ENCODE assay signal across 22 cellular contexts in genomic region chr6:70860920-70861319, GRCh38.
"Had no signal": no experiment of that assay in that cellular context is flagged by ENCODE, and none has a peak within 500 bp of the region (broad histone marks: within the 10 kb centered on the region; RNA-seq: fewer than 3 reads in every experiment).

No MANE protein-coding gene starts in this region.

- H3K27ac ChIP-seq: left ventricle myocardium inferior, ovary, right atrium auricular region, right lobe of liver, tibial nerve, uterus had no signal

- H3K9me3 ChIP-seq: left ventricle myocardium inferior, ovary, right atrium auricular region, right lobe of liver, tibial nerve, uterus had no signal

- H3K4me3 ChIP-seq: left ventricle myocardium inferior, lung, ovary, right atrium auricular region, right lobe of liver, smooth muscle cell, tibial nerve, uterus had no signal

- DNase-seq: immature natural killer cell; kidney; left ventricle myocardium inferior; mesendoderm; naive thymus-derived CD4-positive, alpha-beta T cell; ovary; right lobe of liver; stimulated activated CD4-positive, alpha-beta T cell treated with anti-CD3 and anti-CD28 coated beads, Interleukin-1b, Interleukin-23, amount 100 ng/mL, for 48 hours; stimulated activated CD4-positive, alpha-beta T cell treated with anti-CD3 and anti-CD28 coated beads, Interleukin-2, amount 100 ng/mL, for 48 hours; stimulated activated CD4-positive, alpha-beta T cell treated with anti-CD3 and anti-CD28 coated beads, Interleukin-4, amount 100 ng/mL, for 4 hours; stimulated activated CD8-positive, alpha-beta memory T cell treated with anti-CD3 and anti-CD28 coated beads, Interleukin-4, amount 100 ng/mL, for 48 hours; stimulated activated naive CD4-positive, alpha-beta T cell treated with Interleukin-2 at 50 U/mL for 16 hours; stimulated activated naive CD8-positive, alpha-beta T cell treated with anti-CD3 and anti-CD28 coated beads, Interleukin-15, amount 100 ng/mL, for 72 hours; substantia nigra; uterus had no signal

- ATAC-seq: naive thymus-derived CD4-positive, alpha-beta T cell; natural killer cell treated with Interleukin-12 subunit alpha and Interleukin-12 subunit beta and Interleukin-15 and Interleukin-18, amount 100 ng/mL, for 72 hours; right lobe of liver; stimulated activated memory B cell treated with anti-CD40 and anti-IgM and Interleukin-4, amounts not matched to agents 10 μg/mL and 1 μg/mL and 100 μg/mL, for 72 hours; stimulated activated naive CD8-positive, alpha-beta T cell treated with anti-CD3 and anti-CD28 coated beads, Interleukin-15, amount 100 ng/mL, for 72 hours had no signal

- H3K4me1 ChIP-seq: right lobe of liver, tibial nerve, uterus had no signal

- FAIRE-seq: islet of Langerhans, kidney had no signal

- H3K36me3 ChIP-seq: ovary, uterus had no signal

- H3K27me3 ChIP-seq: ovary, right atrium auricular region, right lobe of liver, tibial nerve, uterus had no signal
